8 cellular contexts compared by ENCODE assay signal in the genomic region with DNA sequence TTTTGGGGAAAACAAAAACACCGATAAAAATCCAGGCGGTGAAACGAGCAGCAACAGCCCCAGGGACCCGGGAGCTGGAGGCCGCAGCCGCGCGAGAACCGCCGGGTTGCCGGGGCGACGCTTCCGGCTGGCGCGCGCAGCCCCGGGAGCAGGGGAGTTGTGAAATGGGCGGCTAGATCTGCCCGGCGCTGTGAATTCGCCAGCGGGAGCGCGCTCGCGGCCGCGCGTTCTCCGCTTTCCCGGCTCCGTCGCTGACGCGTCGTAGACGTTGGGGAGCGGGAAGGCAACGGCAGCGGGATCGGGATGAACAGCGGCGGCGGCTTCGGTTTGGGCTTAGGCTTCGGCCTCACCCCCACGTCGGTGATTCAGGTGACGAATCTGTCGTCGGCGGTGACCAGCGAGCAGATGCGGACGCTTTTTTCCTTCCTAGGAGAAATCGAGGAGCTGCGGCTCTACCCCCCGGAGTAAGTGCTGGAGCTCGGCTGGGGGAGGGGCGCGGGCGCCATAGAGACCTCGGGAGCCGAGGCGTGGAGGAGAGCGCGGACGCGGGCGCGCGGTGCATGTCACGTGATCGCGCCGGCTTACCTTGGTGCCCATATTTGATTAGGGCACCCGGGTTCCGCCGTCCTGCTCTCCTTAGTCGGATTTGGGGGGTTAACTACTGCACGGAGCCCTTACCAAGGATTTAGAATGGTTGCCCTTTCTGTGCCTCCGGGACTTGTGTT. TPM values are rescaled to one million over a fixed set of nuclear protein-coding genes. Genes with fewer than 3 reads are reported as not detected.
DNase-seq lines count a peak whose midpoint lies in the region; ATAC-seq and TF ChIP-seq lines count a peak whose summit lies in the region.

A gene with protein sequence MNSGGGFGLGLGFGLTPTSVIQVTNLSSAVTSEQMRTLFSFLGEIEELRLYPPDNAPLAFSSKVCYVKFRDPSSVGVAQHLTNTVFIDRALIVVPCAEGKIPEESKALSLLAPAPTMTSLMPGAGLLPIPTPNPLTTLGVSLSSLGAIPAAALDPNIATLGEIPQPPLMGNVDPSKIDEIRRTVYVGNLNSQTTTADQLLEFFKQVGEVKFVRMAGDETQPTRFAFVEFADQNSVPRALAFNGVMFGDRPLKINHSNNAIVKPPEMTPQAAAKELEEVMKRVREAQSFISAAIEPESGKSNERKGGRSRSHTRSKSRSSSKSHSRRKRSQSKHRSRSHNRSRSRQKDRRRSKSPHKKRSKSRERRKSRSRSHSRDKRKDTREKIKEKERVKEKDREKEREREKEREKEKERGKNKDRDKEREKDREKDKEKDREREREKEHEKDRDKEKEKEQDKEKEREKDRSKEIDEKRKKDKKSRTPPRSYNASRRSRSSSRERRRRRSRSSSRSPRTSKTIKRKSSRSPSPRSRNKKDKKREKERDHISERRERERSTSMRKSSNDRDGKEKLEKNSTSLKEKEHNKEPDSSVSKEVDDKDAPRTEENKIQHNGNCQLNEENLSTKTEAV (plus strand): TSS at position 227 of the 725 bp plus-strand sequence. CDS start 77 bp downstream, at position 304.

- intact Hi-C loops in Calu3 (cut with micrococcal nuclease; ENCODE audit: unreplicated experiment): loop anchor here (10.0 kb wide), 2 partner anchors 219 to 389 kb away; partner anchors contain the start of gene ERBIN

- peak within 1 kb of the TSS; percentile 91 for H3K4me2 ChIP-seq in OCI-LY1 (ENCODE audit: low read length)

- peak within 1 kb of the TSS; percentile 73 for H2AFZ ChIP-seq in OCI-LY1 (ENCODE audit: low read length)

- TF ChIP-seq CTCF in Calu3 (IDR thresholded peaks at IDR 0.05; ENCODE audit: unreplicated experiment) (no peak), OCI-LY1 (IDR thresholded peaks at IDR 0.05; ENCODE audit: low read length) (no peak)

- H3K79me2 ChIP-seq in OCI-LY1 (ENCODE audit: insufficient read depth, low read length): peaks cover 48% of the 10 kb centered on the region

- H3K4me3 ChIP-seq in HUES6 (ENCODE audit: low read depth, low read length) (peak within 1 kb of the TSS; percentile 98), OCI-LY1 (ENCODE audit: low read depth, low read length, poor library complexity, severe bottlenecking) (peak within 1 kb of the TSS; percentile 93), mesodermal cell (ENCODE audit: extremely low read depth, insufficient read depth, low read length, poor library complexity, severe bottlenecking) (peak within 1 kb of the TSS; percentile 91)

- H3K27ac ChIP-seq in HUES6 (ENCODE audit: low read depth, low read length) (peak within 1 kb of the TSS; percentile 98), OCI-LY1 (ENCODE audit: low read depth, low read length, poor library complexity, severe bottlenecking) (peak within 1 kb of the TSS; percentile 91), mesodermal cell (ENCODE audit: low read depth, low read length, severe bottlenecking) (peak within 1 kb of the TSS; percentile 97)

- BruUV-seq in Calu3 (replicated peaks; lab: Mats Ljungman, UMichigan): no TSS peak

- peak within 1 kb of the TSS; percentile 88 for H3K27ac Mint-ChIP-seq in Calu3 (ENCODE audit: unreplicated experiment)

- no peaks in the 10 kb centered on the region for H4K20me1 ChIP-seq in OCI-LY1 (ENCODE audit: insufficient read depth, low read length)

- in situ Hi-C loops in endometrial microvascular endothelial cells (cut with HindIII; ENCODE audit: inconsistent ontology term, low pct_unique_long_range_greater_than_20kb, low sequenced_read_pairs): no loop called here

- peak within 1 kb of the TSS; percentile 100 for H3K9ac ChIP-seq in HUES6 (ENCODE audit: low read length)
- H3K9ac ChIP-seq in OCI-LY1 (ENCODE audit: low read length): peak within 1 kb of the TSS; percentile 98

- H3K4me1 Mint-ChIP-seq in Calu3 (ENCODE audit: low read depth, unreplicated experiment): no peaks in the 10 kb centered on the region

- CTCF ChIA-PET in Calu3 (lab: Charles Lee): interaction anchor here (0.6 kb wide), 1 partner anchor 229 kb away, joined by 3 read pairs; no protein-coding TSS in a partner anchor

- no peaks in the 10 kb centered on the region for H3K9me3 Mint-ChIP-seq in Calu3 (ENCODE audit: low read depth, unreplicated experiment)

- peak within 1 kb of the TSS; percentile 84 for H3K4me3 Mint-ChIP-seq in Calu3 (ENCODE audit: low read depth, unreplicated experiment)

- H3K36me3 Mint-ChIP-seq in Calu3 (ENCODE audit: insufficient read depth, unreplicated experiment): peaks cover 32% of the 10 kb centered on the region

- no peaks in the 10 kb centered on the region for H3K9me3 ChIP-seq in HUES6 (ENCODE audit: control insufficient read depth, insufficient read depth, low read depth, low read length)
- H3K9me3 ChIP-seq in OCI-LY1 (ENCODE audit: low read length): no peaks in the 10 kb centered on the region; the same call in 1 of the 2 replicates
- H3K9me3 ChIP-seq in mesodermal cell (ENCODE audit: control insufficient read depth, low read length): no peaks in the 10 kb centered on the region

- no peaks in the 10 kb centered on the region for H3K27me3 Mint-ChIP-seq in Calu3 (ENCODE audit: unreplicated experiment)

- no peaks in the 10 kb centered on the region for H3K27me3 ChIP-seq in HUES6 (ENCODE audit: control insufficient read depth, insufficient read depth, low read length)
- H3K27me3 ChIP-seq in OCI-LY1 (ENCODE audit: insufficient read depth, low read length): no peaks in the 10 kb centered on the region

- H3K4me1 ChIP-seq in HUES6 (ENCODE audit: control insufficient read depth, insufficient read depth, low read length) (no peaks in the 10 kb centered on the region), OCI-LY1 (ENCODE audit: insufficient read depth, low read length, severe bottlenecking) (peaks cover 33% of the 10 kb centered on the region), mesodermal cell (ENCODE audit: control insufficient read depth, insufficient read depth, low read length, poor library complexity, severe bottlenecking) (no peaks in the 10 kb centered on the region)

- H3F3A ChIP-seq in OCI-LY1 (ENCODE audit: insufficient read depth, low read length): no peaks in the 10 kb centered on the region

- no peaks in the 10 kb centered on the region for H3K9me2 ChIP-seq in OCI-LY1 (ENCODE audit: low read depth, low read length)

- peak; percentile 94 for DNase-seq in Calu3
- peak; percentile 90 for DNase-seq in activated CD8-positive, alpha-beta memory T cell treated with anti-CD3 and anti-CD28 coated beads, Interleukin-2, amount 50 U/mL, for 4 hours
- peak; percentile 82 for DNase-seq in stimulated activated CD8-positive, alpha-beta memory T cell treated with anti-CD3 and anti-CD28 coated beads, Interleukin-15, amount 100 ng/mL, for 24 hours (ENCODE audit: low read depth)

- peak; percentile 91 for ATAC-seq in GM21447 (IDR thresholded peaks at IDR 0.05; ENCODE audit: unreplicated experiment)

- 0 to 1% methylated on average over 74 to 83 of the region's 83 CpGs for WGBS in mesodermal cell (ENCODE audit: insufficient coverage in 2 of 2), 2 experiments

- no peaks in the 10 kb centered on the region for H3K36me3 ChIP-seq in HUES6 (ENCODE audit: control insufficient read depth, insufficient read depth, low read length)
- peaks cover 14% of the 10 kb centered on the region for H3K36me3 ChIP-seq in OCI-LY1 (ENCODE audit: insufficient read depth, low read length)
- peaks cover 11% of the 10 kb centered on the region for H3K36me3 ChIP-seq in mesodermal cell (ENCODE audit: control insufficient read depth, insufficient read depth, low read length)

RNA-seq across cellular contexts. Expression of the gene that starts here (rescaled TPM):
- total RNA-seq in Calu3 (2022) (99.6 and 102 TPM in 2 replicates), endometrial microvascular endothelial cells (ENCODE audit: inconsistent ontology term) (23.4 TPM)
- 39.8 TPM for polyA plus RNA-seq in mesodermal cell (2013, experiment 1 of 2)
- 46.0 TPM for polyA plus RNA-seq in mesodermal cell (2013, experiment 2 of 2)

Comparison
In these comparisons a context has a peak if more than half of its experiments do, and no peak if none do; other contexts are left out.
1. Peak in every context shown above with its lines: DNase-seq, ATAC-seq, H3K4me3 ChIP-seq and H3K27ac ChIP-seq.